Comparison of ENCODE assay signal across 14 cellular contexts in genomic region chr5:139566611-139567010, GRCh38. TPM values are rescaled to one million over a fixed set of nuclear protein-coding genes. Genes with fewer than 3 reads are reported as not detected.
DNase-seq lines count a peak whose midpoint lies in the region; ATAC-seq and TF ChIP-seq lines count a peak whose summit lies in the region.
"Had no signal": no experiment of that assay in that cellular context is flagged by ENCODE, and none has a peak within 500 bp of the region (broad histone marks: within the 10 kb centered on the region; RNA-seq: fewer than 3 reads in every experiment).

No MANE protein-coding gene starts in this region.

- H3K27ac ChIP-seq in KOPT-K1 (ENCODE audit: low read depth, low read length, poor library complexity, severe bottlenecking), result peak overlapping the region; percentile 31
- H3K27ac ChIP-seq in trophoblast cell (ENCODE audit: low read depth, low read length), result no peak overlapping the region
- no peak overlapping the region for H3K27ac ChIP-seq in testis
- H3K27ac ChIP-seq: thoracic aorta had no signal

- H3K4me1 Mint-ChIP-seq in T-helper 1 cell treated with Interleukin-12 subunit alpha and Interleukin-12 subunit beta and Interleukin-4 antibody, amounts not matched to agents 30 μg/mL and 1 μg/mL, for 36 hours (ENCODE audit: low read depth), result peaks cover 49% of the 10 kb centered on the region
- peaks cover 74% of the 10 kb centered on the region for H3K4me1 Mint-ChIP-seq in activated naive CD8-positive, alpha-beta T cell (ENCODE audit: low read depth)

- TF ChIP-seq POLR2A in testis (IDR thresholded peaks at IDR 0.05), result no peak

- H4K91ac ChIP-seq in trophoblast cell (ENCODE audit: low read depth, low read length), result no peak overlapping the region

- H3K9me3 ChIP-seq in KOPT-K1 (ENCODE audit: insufficient read depth, low read length, poor library complexity, severe bottlenecking) (no peaks in the 10 kb centered on the region), trophoblast cell (ENCODE audit: insufficient read depth, low read depth, low read length) (no peaks in the 10 kb centered on the region), testis (no peaks in the 10 kb centered on the region)
- H3K9me3 ChIP-seq: thoracic aorta had no signal

- H4K8ac ChIP-seq in trophoblast cell (ENCODE audit: low read depth, low read length), result no peak overlapping the region

- no peaks in the 10 kb centered on the region for H3K27me3 ChIP-seq in trophoblast cell (ENCODE audit: insufficient read depth, low read length)
- no peaks in the 10 kb centered on the region for H3K27me3 ChIP-seq in testis

- H2BK120ac ChIP-seq in trophoblast cell (ENCODE audit: insufficient read depth, low read length, poor library complexity), result no peak overlapping the region

- peaks cover 29% of the 10 kb centered on the region for H3K79me2 ChIP-seq in trophoblast cell (ENCODE audit: control insufficient read depth, insufficient read depth, low read length, poor library complexity)

- H3K14ac ChIP-seq in trophoblast cell (ENCODE audit: low read length), result no peak overlapping the region

- H3K27ac Mint-ChIP-seq in T-helper 1 cell treated with Interleukin-12 subunit alpha and Interleukin-12 subunit beta and Interleukin-4 antibody, amounts not matched to agents 30 μg/mL and 1 μg/mL, for 36 hours, result peak overlapping the region; percentile 76
- H3K27ac Mint-ChIP-seq in activated naive CD8-positive, alpha-beta T cell, result peak overlapping the region; percentile 91

- H2AFZ ChIP-seq in trophoblast cell (ENCODE audit: insufficient read depth, low read length, poor library complexity), result no peak overlapping the region

- no peaks in the 10 kb centered on the region for H3K27me3 Mint-ChIP-seq in T-helper 1 cell treated with Interleukin-12 subunit alpha and Interleukin-12 subunit beta and Interleukin-4 antibody, amounts not matched to agents 30 μg/mL and 1 μg/mL, for 36 hours (ENCODE audit: low read depth)
- H3K27me3 Mint-ChIP-seq in activated naive CD8-positive, alpha-beta T cell, result no peaks in the 10 kb centered on the region

- H3K9ac ChIP-seq in trophoblast cell (ENCODE audit: low read length), result no peak overlapping the region

- no peak overlapping the region for H3K18ac ChIP-seq in trophoblast cell (ENCODE audit: low read length)

- no peaks in the 10 kb centered on the region for H3K9me3 Mint-ChIP-seq in T-helper 1 cell treated with Interleukin-12 subunit alpha and Interleukin-12 subunit beta and Interleukin-4 antibody, amounts not matched to agents 30 μg/mL and 1 μg/mL, for 36 hours
- H3K9me3 Mint-ChIP-seq in activated naive CD8-positive, alpha-beta T cell (ENCODE audit: low read depth), result no peaks in the 10 kb centered on the region

- H3K4me2 ChIP-seq in trophoblast cell (ENCODE audit: low read length), result no peak overlapping the region

- no peak overlapping the region for H2BK12ac ChIP-seq in trophoblast cell (ENCODE audit: low read length)

- no peak for DNase-seq in T-helper 1 cell
- no peak for DNase-seq in trophoblast cell
- DNase-seq in testis, result no peak
- DNase-seq in dermis blood vessel endothelial cell, result no peak
- no peak for DNase-seq in omental fat pad (ENCODE audit: low spot score)
- DNase-seq: KG1; NCI-H226; SHP77; stimulated activated CD4-positive, alpha-beta T cell treated with anti-CD3 and anti-CD28 coated beads, Interleukin-4, amount 100 ng/mL, for 24 hours had no signal

- peaks cover 6% of the 10 kb centered on the region for H3K79me1 ChIP-seq in trophoblast cell (ENCODE audit: low read length)

- no peak overlapping the region for H2AK5ac ChIP-seq in trophoblast cell (ENCODE audit: low read length)

- peak overlapping the region; percentile 39 for H4K12ac ChIP-seq in trophoblast cell (ENCODE audit: low read depth, low read length)

- TF ChIP-seq CTCF in testis (IDR thresholded peaks at IDR 0.05), result no peak
- no peak for TF ChIP-seq CTCF in omental fat pad (IDR thresholded peaks at IDR 0.05)

- H3K4me3 Mint-ChIP-seq in T-helper 1 cell treated with Interleukin-12 subunit alpha and Interleukin-12 subunit beta and Interleukin-4 antibody, amounts not matched to agents 30 μg/mL and 1 μg/mL, for 36 hours, result no peak overlapping the region
- H3K4me3 Mint-ChIP-seq in activated naive CD8-positive, alpha-beta T cell, result peak overlapping the region; percentile 67

- H3K36me3 ChIP-seq in KOPT-K1 (ENCODE audit: insufficient read depth, low read length), result peaks cover 77% of the 10 kb centered on the region
- peaks cover 11 to 16% of the 10 kb centered on the region in 2 experiments for H3K36me3 ChIP-seq in trophoblast cell (ENCODE audit: control insufficient read depth in 1 of 2, insufficient read depth in 2 of 2, low read length in 2 of 2)
- no peaks in the 10 kb centered on the region for H3K36me3 ChIP-seq in testis (ENCODE audit: low read depth, missing control alignments)
- H3K36me3 ChIP-seq: thoracic aorta had no signal

- intact Hi-C loops in testis (cut with DNase I; ENCODE audit: low total_unique reads), result no loop called here

- H3K36me3 Mint-ChIP-seq in T-helper 1 cell treated with Interleukin-12 subunit alpha and Interleukin-12 subunit beta and Interleukin-4 antibody, amounts not matched to agents 30 μg/mL and 1 μg/mL, for 36 hours (ENCODE audit: low read depth), result peaks cover 24% of the 10 kb centered on the region
- H3K36me3 Mint-ChIP-seq in activated naive CD8-positive, alpha-beta T cell, result peaks cover 14% of the 10 kb centered on the region

- H3K23ac ChIP-seq in trophoblast cell (ENCODE audit: low read length), result no peak overlapping the region

- no peak for ATAC-seq in omental fat pad (ENCODE audit: low FRiP score)
- ATAC-seq: left lobe of liver had no signal

- no peak overlapping the region for H2BK5ac ChIP-seq in trophoblast cell (ENCODE audit: low read depth, low read length, poor library complexity)

- WGBS in trophoblast cell (ENCODE audit: extremely low coverage, insufficient coverage, insufficient read length), result no CpG with 5 or more reads among the region's 5 CpGs
- 56 to 63% methylated on average over 5 of the region's 5 CpGs for WGBS in testis, 2 donors

- H3K4me1 ChIP-seq in trophoblast cell (ENCODE audit: control insufficient read depth in 1 of 2, insufficient read depth in 2 of 2, low read length in 2 of 2) (peaks cover 0 to 2% of the 10 kb centered on the region in 2 experiments), testis (peaks cover 42% of the 10 kb centered on the region)

- peak overlapping the region; percentile 94 for H3K4ac ChIP-seq in trophoblast cell (ENCODE audit: low read depth, low read length)

- H3K4me3 ChIP-seq in trophoblast cell (ENCODE audit: low read depth, low read length) (no peak overlapping the region), testis (no peak overlapping the region)
- H3K4me3 ChIP-seq: thoracic aorta had no signal

RNA-seq across cellular contexts. Expression of gene UBE2D2, which starts 5.5 kb away (rescaled TPM):
- 113 and 115 TPM in 2 replicates for polyA plus RNA-seq in trophoblast cell (2013)
- total RNA-seq in testis (100 to 1,000 TPM; 102 to 116 TPM), dermis blood vessel endothelial cell (68.5 and 71.6 TPM in 2 replicates), omental fat pad (10 to 100 TPM; 50.4 to 76.9 (median 70.4) TPM)
- polyA plus RNA-seq in testis (ENCODE audit: insufficient read depth, low read depth, low replicate concordance), result 386 TPM
